In genomic region chr16:27179500-27180072, GRCh38 we compare ENCODE assay signal across 8 cellular contexts. TPM values are rescaled to one million over a fixed set of nuclear protein-coding genes. Genes with fewer than 3 reads are reported as not detected.
DNase-seq lines count a peak whose midpoint lies in the region; ATAC-seq and TF ChIP-seq lines count a peak whose summit lies in the region.

No MANE protein-coding gene starts in this region.

- no peak overlapping the region for H3K23ac ChIP-seq in mesenchymal stem cell (ENCODE audit: low read length in 2 of 2)

- POLR2A ChIA-PET in activated CD4-positive, alpha-beta memory T cell treated with anti-CD3 and anti-CD28 coated beads, Interleukin-2, amount 10 ng/mL, durations not matched to agents 7 days and 5 days (lab: Charles Lee), result interaction anchor here (1.0 to 3.4 kb wide), 14 partner anchors 10 to 228 kb away, joined by 3 to 29 read pairs (median 6); partner anchors contain the start of gene KDM8

- WGBS in mesenchymal stem cell, result 29% methylated on average over 11 of the region's 13 CpGs

- no peak overlapping the region for H3K18ac ChIP-seq in mesenchymal stem cell (ENCODE audit: low read depth in 1 of 2, low read length in 2 of 2)

- no peak overlapping the region for H3K4me3 Mint-ChIP-seq in activated CD4-positive, alpha-beta memory T cell treated with anti-CD3 and anti-CD28 coated beads, Interleukin-2, amount 10 ng/mL, durations not matched to agents 7 days and 5 days

- no peaks in the 10 kb centered on the region for H3K9me3 Mint-ChIP-seq in activated CD4-positive, alpha-beta memory T cell treated with anti-CD3 and anti-CD28 coated beads, Interleukin-2, amount 10 ng/mL, durations not matched to agents 7 days and 5 days

- H3K27ac Mint-ChIP-seq in activated CD4-positive, alpha-beta memory T cell treated with anti-CD3 and anti-CD28 coated beads, Interleukin-2, amount 10 ng/mL, durations not matched to agents 7 days and 5 days, result no peak overlapping the region

- no peak overlapping the region for H3K4me2 ChIP-seq in mesenchymal stem cell (ENCODE audit: low read length, poor library complexity, severe bottlenecking)

- H3K4ac ChIP-seq in mesenchymal stem cell (ENCODE audit: low read depth in 1 of 2, low read length in 2 of 2), result no peak overlapping the region

- H3K9me3 ChIP-seq in mesenchymal stem cell (ENCODE audit: control insufficient read depth, low read length), result no peaks in the 10 kb centered on the region

- TF ChIP-seq CTCF in GM10266 (IDR thresholded peaks at IDR 0.05; ENCODE audit: control insufficient read depth, insufficient read depth, low read depth, missing control alignments), result peak; percentile 96

- H3K27me3 Mint-ChIP-seq in activated CD4-positive, alpha-beta memory T cell treated with anti-CD3 and anti-CD28 coated beads, Interleukin-2, amount 10 ng/mL, durations not matched to agents 7 days and 5 days, result peaks cover 6% of the 10 kb centered on the region

- no peak overlapping the region for H2BK120ac ChIP-seq in mesenchymal stem cell (ENCODE audit: low read depth, low read length)

- no peak overlapping the region for H3K27ac ChIP-seq in mesenchymal stem cell (ENCODE audit: low read length, poor library complexity, severe bottlenecking)

- no peaks in the 10 kb centered on the region for H3K36me3 ChIP-seq in mesenchymal stem cell (ENCODE audit: control insufficient read depth in 1 of 2, insufficient read depth in 2 of 2, low read depth in 1 of 2, low read length in 2 of 2)

- peak overlapping the region; percentile 56 for H3K9ac ChIP-seq in mesenchymal stem cell (ENCODE audit: low read length)

- peaks cover 36% of the 10 kb centered on the region for H3K4me1 Mint-ChIP-seq in activated CD4-positive, alpha-beta memory T cell treated with anti-CD3 and anti-CD28 coated beads, Interleukin-2, amount 10 ng/mL, durations not matched to agents 7 days and 5 days

- H3K4me3 ChIP-seq in mesenchymal stem cell (ENCODE audit: insufficient read depth in 1 of 2, low read depth in 1 of 2, low read length in 2 of 2), result no peak overlapping the region

- no peak overlapping the region for H4K8ac ChIP-seq in mesenchymal stem cell (ENCODE audit: low read length)

- H3K79me1 ChIP-seq in mesenchymal stem cell (replicated peaks; ENCODE audit: low read length, poor library complexity, severe bottlenecking), result no peaks in the 10 kb centered on the region

- H3K27me3 ChIP-seq in mesenchymal stem cell (ENCODE audit: control insufficient read depth in 1 of 2, insufficient read depth in 1 of 2, low read length in 2 of 2), result peaks cover 0 to 9% of the 10 kb centered on the region in 2 experiments

- peak; percentile 84 for ATAC-seq in HG02642 (IDR thresholded peaks at IDR 0.05; ENCODE audit: poor library complexity, unreplicated experiment)

- H4K91ac ChIP-seq in mesenchymal stem cell (ENCODE audit: low read length), result no peak overlapping the region

- no peak overlapping the region for H2BK5ac ChIP-seq in mesenchymal stem cell (ENCODE audit: low read depth, low read length, poor library complexity, severe bottlenecking)

- no peak overlapping the region for H2BK12ac ChIP-seq in mesenchymal stem cell (ENCODE audit: low read length in 2 of 2)

- H3K4me1 ChIP-seq in mesenchymal stem cell (ENCODE audit: control insufficient read depth, insufficient read depth, low read depth, low read length), result peaks cover 1% of the 10 kb centered on the region

- no peaks in the 10 kb centered on the region for H3K36me3 Mint-ChIP-seq in activated CD4-positive, alpha-beta memory T cell treated with anti-CD3 and anti-CD28 coated beads, Interleukin-2, amount 10 ng/mL, durations not matched to agents 7 days and 5 days (ENCODE audit: low read depth)

- no peak overlapping the region for H2BK15ac ChIP-seq in mesenchymal stem cell (ENCODE audit: low read depth, poor library complexity, severe bottlenecking)

- H2AK5ac ChIP-seq in mesenchymal stem cell (ENCODE audit: low read length, severe bottlenecking), result no peak overlapping the region

- CTCF ChIA-PET in activated CD4-positive, alpha-beta memory T cell treated with anti-CD3 and anti-CD28 coated beads, Interleukin-2, amount 10 ng/mL, durations not matched to agents 7 days and 5 days (lab: Charles Lee), result interaction anchor here (0.5 to 5.5 kb wide), 54 partner anchors 8 to 371 kb away, joined by 3 to 99 read pairs (median 5); partner anchors contain the start of genes GTF3C1, IL21R, KATNIP and KDM8

- no peak overlapping the region for H3K14ac ChIP-seq in mesenchymal stem cell (ENCODE audit: low read length in 2 of 2)

- DNase-seq in GM10266 (ENCODE audit: extremely low spot score) (peak; percentile 84), NCI-H748 treated with DMSO at 0.1 percent for 48 hours (lab: John Stamatoyannopoulos, UW) (peak; percentile 16), ecto neural progenitor cell (ENCODE audit: low spot score) (peak; percentile 87), mesenchymal stem cell (peak; percentile 61), NCI-H1048 (lab: John Stamatoyannopoulos, UW) (no peak)
- peak; percentile 92 for DNase-seq in activated CD4-positive, alpha-beta memory T cell treated with anti-CD3 and anti-CD28 coated beads, Interleukin-2, amount 10 ng/mL, durations not matched to agents 7 days and 5 days
- DNase-seq in stimulated activated CD8-positive, alpha-beta memory T cell treated with anti-CD3 and anti-CD28 coated beads, Interleukin-2, amount 100 ng/mL, for 48 hours (ENCODE audit: low read depth in 2 of 2), result peak; percentile 74 to 84

- H2AFZ ChIP-seq in mesenchymal stem cell (ENCODE audit: low read depth, low read length), result no peak overlapping the region

RNA-seq across cellular contexts. Expression of gene KDM8, which starts 23.7 kb away (rescaled TPM):
- total RNA-seq in activated CD4-positive, alpha-beta memory T cell treated with anti-CD3 and anti-CD28 coated beads, Interleukin-2, amount 10 ng/mL, durations not matched to agents 7 days and 5 days, result 10 to 100 TPM; 12.7 to 14.3 TPM
- 1.9 TPM for polyA plus RNA-seq in mesenchymal stem cell (2013, experiment 1 of 2)
- 1.7 TPM for polyA plus RNA-seq in mesenchymal stem cell (2013, experiment 2 of 2)
